ENCODE assay signal across 20 cellular contexts in the genomic region with DNA sequence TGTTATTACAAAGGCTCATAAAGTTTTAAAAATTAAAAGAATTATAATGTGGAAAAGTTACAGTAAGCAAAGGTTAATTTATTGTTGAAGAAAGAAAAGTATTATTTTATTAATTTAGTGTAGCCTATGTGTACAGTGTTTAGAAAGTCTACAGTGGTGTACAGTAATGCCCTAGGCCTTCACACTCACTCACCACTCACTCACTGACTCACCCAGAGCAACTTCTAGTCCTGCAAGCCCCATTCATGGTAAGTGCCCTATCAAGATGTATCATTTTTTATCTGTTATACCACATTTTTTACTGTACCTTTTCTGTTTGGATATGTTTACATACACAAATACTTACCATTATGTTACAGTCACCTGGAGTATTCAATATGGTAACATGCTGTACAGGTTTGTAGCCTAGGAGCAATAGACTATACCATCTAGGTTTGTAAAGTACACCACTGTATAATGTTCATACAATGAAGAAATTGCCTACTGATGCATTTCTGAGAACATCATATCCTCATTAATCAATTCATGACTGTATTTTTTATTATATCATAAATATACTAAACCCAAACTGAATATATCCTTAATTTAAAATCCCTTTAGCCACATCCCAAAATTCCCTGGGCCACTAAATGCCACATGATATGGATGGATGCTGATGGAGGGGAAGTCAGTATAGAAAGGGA. TPM values are rescaled to one million over a fixed set of nuclear protein-coding genes. Genes with fewer than 3 reads are reported as not detected.
A peak's percentile ranks its signal among the peaks of the same experiment; 100 is the strongest.
DNase-seq lines count a peak whose midpoint lies in the region; ATAC-seq and TF ChIP-seq lines count a peak whose summit lies in the region.
"Had no signal": no experiment of that assay in that cellular context is flagged by ENCODE, and none has a peak within 500 bp of the region (broad histone marks: within the 10 kb centered on the region; RNA-seq: fewer than 3 reads in every experiment).

No MANE protein-coding gene starts in this region.

- no TSS peak for BruUV-seq in PC-3 (replicated peaks; lab: Mats Ljungman, UMichigan)

- no peak for TF ChIP-seq POLR2A in tibial nerve (IDR thresholded peaks at IDR 0.05)

- TF ChIP-seq CTCF in PC-3 (conservative IDR thresholded peaks at IDR 0.05; ENCODE audit: low read depth, low read length) (no peak), epithelial cell of esophagus (IDR thresholded peaks at IDR 0.05; ENCODE audit: insufficient read depth, low read depth, low read length, missing control alignments) (no peak), osteoblast (IDR thresholded peaks at IDR 0.05; ENCODE audit: extremely low read depth, low read depth, low read length) (no peak), tibial nerve (IDR thresholded peaks at IDR 0.05) (no peak)

- intact Hi-C loops in PC-3 (cut with micrococcal nuclease): loop anchor here (1.0 to 5.0 kb wide), 2 partner anchors 31 to 65 kb away; no protein-coding TSS in a partner anchor

- H3K9me2 ChIP-seq in PC-3 (replicated peaks; ENCODE audit: low read length): no peaks in the 10 kb centered on the region

- H3K27ac ChIP-seq in PC-3 (ENCODE audit: low read length) (peak overlapping the region; percentile 93), osteoblast (ENCODE audit: low read depth, low read length) (peak overlapping the region; percentile 84), tibial nerve (no peak overlapping the region)
- H3K27ac ChIP-seq: KMS-11, left ventricle myocardium inferior, right atrium auricular region, transverse colon had no signal

- peak overlapping the region; percentile 73 for H3K9ac ChIP-seq in PC-3 (ENCODE audit: low read length)
- H3K9ac ChIP-seq: KMS-11 had no signal

- peak; percentile 96 for ATAC-seq in PC-3
- no peak for ATAC-seq in GM19395 (IDR thresholded peaks at IDR 0.05; ENCODE audit: unreplicated experiment)

- H3K4me1 ChIP-seq in PC-3 (ENCODE audit: insufficient read depth, low read length) (peaks cover 25% of the 10 kb centered on the region), osteoblast (ENCODE audit: insufficient read depth, low read length) (peaks cover 24% of the 10 kb centered on the region), tibial nerve (peaks cover 0 to 12% (median 0%) of the 10 kb centered on the region in 4 donors)
- H3K4me1 ChIP-seq: left ventricle myocardium inferior, right atrium auricular region had no signal

- H3K4me2 ChIP-seq in PC-3 (ENCODE audit: low read length) (peak overlapping the region; percentile 36; the same call in 1 of the 2 replicates), osteoblast (ENCODE audit: insufficient read depth, low read length) (no peak overlapping the region)
- H3K4me2 ChIP-seq: KMS-11 had no signal

- CTCF ChIA-PET in PC-3 (lab: Charles Lee): no interaction called here

- peaks cover 6% of the 10 kb centered on the region for H3F3A ChIP-seq in PC-3 (ENCODE audit: low read length, unreplicated experiment)

- no peaks in the 10 kb centered on the region for H3K36me3 ChIP-seq in PC-3 (ENCODE audit: low read depth, low read length)
- no peaks in the 10 kb centered on the region for H3K36me3 ChIP-seq in osteoblast (ENCODE audit: insufficient read depth, low read length)
- no peaks in the 10 kb centered on the region for H3K36me3 ChIP-seq in tibial nerve
- H3K36me3 ChIP-seq: left ventricle myocardium inferior, right atrium auricular region, transverse colon had no signal

- POLR2A ChIA-PET in PC-3 (lab: Charles Lee; ENCODE audit: unreplicated experiment): no interaction called here

- DNase-seq in EL: peak; percentile 83
- DNase-seq in PC-3: peak; percentile 91
- peak; percentile 82 for DNase-seq in epithelial cell of esophagus (ENCODE audit: low read depth)
- DNase-seq in osteoblast (ENCODE audit: insufficient read length, low spot score, missing footprints): no peak
- DNase-seq in tibial nerve (ENCODE audit: low spot score in 2 of 2): no peak
- DNase-seq in NCI-H2171 (lab: John Stamatoyannopoulos, UW): no peak
- DNase-seq in AG08396 (ENCODE audit: low spot score): no peak
- DNase-seq: activated gamma-delta T cell treated with Interleukin-2 at 50 U/mL for 16 hours; AML-193; amygdala; COR-L47; endodermal cell; left ventricle myocardium inferior; NCI-H82; RPMI8226; stimulated activated naive CD4-positive, alpha-beta T cell; transverse colon had no signal

- H3K9me3 ChIP-seq in PC-3 (ENCODE audit: low read length) (no peaks in the 10 kb centered on the region), osteoblast (ENCODE audit: low read depth, low read length) (no peaks in the 10 kb centered on the region), tibial nerve (no peaks in the 10 kb centered on the region)
- H3K9me3 ChIP-seq: left ventricle myocardium inferior, right atrium auricular region, transverse colon had no signal

- no peak overlapping the region for H3K4me3 ChIP-seq in PC-3 (ENCODE audit: low read length)
- no peak overlapping the region for H3K4me3 ChIP-seq in epithelial cell of esophagus (ENCODE audit: low read length)
- no peak overlapping the region for H3K4me3 ChIP-seq in osteoblast (ENCODE audit: insufficient read depth, low read length)
- no peak overlapping the region for H3K4me3 ChIP-seq in tibial nerve
- H3K4me3 ChIP-seq: left ventricle myocardium inferior, right atrium auricular region, transverse colon had no signal

- H4K20me1 ChIP-seq in PC-3 (ENCODE audit: low read length): no peaks in the 10 kb centered on the region
- H4K20me1 ChIP-seq in osteoblast (ENCODE audit: insufficient read depth, low read length): no peaks in the 10 kb centered on the region

- H3K27me3 ChIP-seq in PC-3 (ENCODE audit: low read length): no peaks in the 10 kb centered on the region
- H3K27me3 ChIP-seq in osteoblast (ENCODE audit: insufficient read depth, low read length): no peaks in the 10 kb centered on the region
- H3K27me3 ChIP-seq in tibial nerve: no peaks in the 10 kb centered on the region
- H3K27me3 ChIP-seq: right atrium auricular region, transverse colon had no signal

- no peak for TF ChIP-seq EP300 in tibial nerve (IDR thresholded peaks at IDR 0.05)

- no peaks in the 10 kb centered on the region for H3K79me2 ChIP-seq in PC-3 (ENCODE audit: low read length)
- H3K79me2 ChIP-seq in osteoblast (ENCODE audit: insufficient read depth, low read length): no peaks in the 10 kb centered on the region

- H2AFZ ChIP-seq in PC-3 (ENCODE audit: low read length) (no peak overlapping the region), osteoblast (ENCODE audit: low read length) (no peak overlapping the region)

RNA-seq across cellular contexts. Expression of a gene that starts 43.6 kb away (rescaled TPM):
- total RNA-seq in PC-3 (2014; rRNA removed) (2.5 and 3.1 TPM in 2 replicates), osteoblast (138 and 141 TPM in 2 replicates), tibial nerve (10 to 100 TPM; 61.4 to 90.0 (median 79.4) TPM)

Comparison
In these comparisons a context has a peak if more than half of its experiments do, and no peak if none do; other contexts are left out.
1. DNase-seq: peak in EL (single experiment), PC-3 (single experiment) and epithelial cell of esophagus (single experiment); none in osteoblast (single experiment), tibial nerve (0 of 2), NCI-H2171 (single experiment) and AG08396 (single experiment).
2. H3K27ac ChIP-seq: peak in PC-3 (single experiment) and osteoblast (single experiment); none in tibial nerve (0 of 4).
3. RNA of a gene that starts 43.6 kb away (total RNA-seq): 138 to 141 TPM in osteoblast and 61.4 to 90.0 TPM in tibial nerve; 2.5 to 3.1 TPM in PC-3; every median in the first group is over 10 times any median in the second.